Comparison of ENCODE assay signal across 1 cellular context in the genomic region with DNA sequence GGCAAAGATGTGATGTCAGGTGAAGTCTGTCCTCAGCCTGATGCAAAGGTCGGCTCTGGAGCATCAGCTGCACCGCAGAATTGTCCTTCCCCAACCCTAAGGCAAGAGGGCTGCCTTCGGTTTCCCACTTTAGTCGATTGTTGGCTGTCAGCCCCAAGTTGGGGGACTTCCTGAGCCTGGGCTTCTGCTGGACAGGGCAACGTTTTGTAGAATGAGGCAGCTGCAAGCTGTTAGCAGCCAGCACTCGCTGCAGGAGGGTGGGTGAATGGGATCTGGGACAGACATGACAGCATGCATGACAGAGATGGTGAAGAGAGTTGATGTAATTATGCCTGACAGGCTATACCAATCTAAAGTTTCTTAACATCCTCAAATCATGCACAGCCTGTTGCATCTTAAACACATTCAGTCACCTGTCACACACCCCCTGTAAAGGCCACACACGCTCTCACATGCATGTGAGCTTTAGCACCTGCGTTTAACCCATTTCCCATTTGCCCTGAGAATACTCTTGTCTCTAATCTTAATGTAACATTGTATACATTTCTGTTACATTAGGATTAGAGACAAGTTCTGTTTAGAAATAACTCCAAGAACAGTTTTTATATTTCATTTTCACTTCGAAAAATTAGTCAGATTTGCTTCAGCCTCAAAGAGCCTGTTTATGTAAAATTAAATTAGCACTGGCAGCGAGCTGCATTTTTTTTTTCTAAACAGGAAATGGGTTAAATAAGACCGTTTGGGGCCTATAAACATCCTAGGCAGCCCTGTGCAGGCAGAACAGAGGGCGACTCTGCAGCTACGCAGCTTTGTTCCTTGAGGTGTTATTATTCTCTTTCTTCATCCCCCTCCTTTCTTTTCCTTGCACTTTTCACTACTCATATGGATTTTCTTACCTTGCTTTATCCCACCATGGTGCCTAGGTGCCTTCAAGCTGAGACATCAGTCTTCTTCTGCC.
TF ChIP-seq lines count a peak whose summit lies in the region.

No MANE protein-coding gene starts in this region.

TF ChIP-seq in IMR-90, 13 proteins besides CTCF, POLR2A, EP300 and RAD21:
- TF ChIP-seq SMC3 (IDR thresholded peaks at IDR 0.05; ENCODE audit: low read depth, low read length) (no peak), BHLHE40 (IDR thresholded peaks at IDR 0.05; ENCODE audit: low read depth, low read length) (no peak), CHD1 (IDR thresholded peaks at IDR 0.05; ENCODE audit: low read depth, low read length) (no peak), RCOR1 (IDR thresholded peaks at IDR 0.05; ENCODE audit: insufficient replicate concordance, low read length) (no peak)
- TF ChIP-seq, protein P1, sequence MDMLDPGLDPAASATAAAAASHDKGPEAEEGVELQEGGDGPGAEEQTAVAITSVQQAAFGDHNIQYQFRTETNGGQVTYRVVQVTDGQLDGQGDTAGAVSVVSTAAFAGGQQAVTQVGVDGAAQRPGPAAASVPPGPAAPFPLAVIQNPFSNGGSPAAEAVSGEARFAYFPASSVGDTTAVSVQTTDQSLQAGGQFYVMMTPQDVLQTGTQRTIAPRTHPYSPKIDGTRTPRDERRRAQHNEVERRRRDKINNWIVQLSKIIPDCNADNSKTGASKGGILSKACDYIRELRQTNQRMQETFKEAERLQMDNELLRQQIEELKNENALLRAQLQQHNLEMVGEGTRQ (IDR thresholded peaks at IDR 0.05; ENCODE audit: low read depth, low read length), result no peak
